29 cellular contexts compared by ENCODE assay signal in the genomic region with DNA sequence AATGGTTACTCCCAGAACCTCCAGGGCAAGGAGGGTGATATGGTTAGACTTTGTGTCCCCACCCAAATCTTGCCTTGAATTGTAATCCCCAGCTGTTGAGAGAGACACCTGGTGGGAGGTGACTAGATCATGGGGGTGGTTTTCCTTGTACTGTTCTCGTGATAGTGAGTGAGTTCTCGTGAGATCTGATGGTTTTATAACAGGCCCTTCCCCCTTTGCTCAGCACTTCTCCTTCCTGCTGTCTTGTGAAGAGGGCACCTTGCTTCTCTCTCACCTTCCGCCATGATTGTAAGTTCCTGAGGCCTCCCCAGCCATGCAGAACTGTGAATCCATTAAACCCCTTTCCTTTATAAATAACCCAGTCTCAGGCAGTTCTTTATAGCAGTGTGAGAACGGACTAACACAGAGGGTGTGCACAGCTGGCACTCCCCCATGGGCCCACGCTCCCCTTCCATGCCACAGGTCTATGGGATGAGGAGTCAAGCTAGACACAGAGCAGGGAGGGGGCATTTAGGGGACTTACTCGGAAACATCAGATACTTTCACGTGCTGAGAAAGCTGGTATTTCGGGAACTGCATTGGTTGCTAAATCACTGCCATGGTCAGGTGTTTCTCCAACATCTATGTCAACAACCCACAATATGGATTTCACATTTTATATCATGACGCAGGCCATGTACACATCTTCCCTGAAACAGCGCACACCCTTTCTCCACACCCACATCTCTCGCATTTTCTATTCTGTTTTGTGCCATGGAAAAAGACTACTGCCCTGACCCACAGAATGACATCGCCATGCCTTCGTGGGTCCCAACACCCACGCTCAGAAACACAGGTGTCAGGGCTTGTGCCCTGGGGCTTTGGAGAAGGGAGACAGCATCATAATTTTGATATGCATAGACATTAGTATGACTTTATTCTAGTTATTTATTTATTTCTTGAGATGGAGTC.
A peak's percentile ranks its signal among the peaks of the same experiment; 100 is the strongest.
DNase-seq lines count a peak whose midpoint lies in the region; ATAC-seq, FAIRE-seq and TF ChIP-seq lines count a peak whose summit lies in the region.
"Had no signal": no experiment of that assay in that cellular context is flagged by ENCODE, and none has a peak within 500 bp of the region (broad histone marks: within the 10 kb centered on the region; RNA-seq: fewer than 3 reads in every experiment).

No MANE protein-coding gene starts in this region.

- CTCF ChIA-PET in Caco-2 (lab: Charles Lee) = no interaction called here

- H3K36me3 Mint-ChIP-seq in Caco-2 (ENCODE audit: insufficient read depth, unreplicated experiment) = no peaks in the 10 kb centered on the region
- H3K36me3 Mint-ChIP-seq: CD8-positive, alpha-beta memory T cell; naive thymus-derived CD8-positive, alpha-beta T cell; WTC11 had no signal

- no peaks in the 10 kb centered on the region for H3K9me3 Mint-ChIP-seq in Caco-2 (ENCODE audit: unreplicated experiment)
- H3K9me3 Mint-ChIP-seq: CD8-positive, alpha-beta memory T cell had no signal

- H3K36me3 ChIP-seq in Caco-2 (ENCODE audit: control insufficient read depth, insufficient read depth, low read length) = no peaks in the 10 kb centered on the region
- H3K36me3 ChIP-seq in RWPE2 (ENCODE audit: low read depth) = no peaks in the 10 kb centered on the region
- no peaks in the 10 kb centered on the region for H3K36me3 ChIP-seq in mucosa of descending colon (ENCODE audit: low read depth)
- H3K36me3 ChIP-seq: brain microvascular endothelial cell, heart left ventricle, Peyer's patch, thoracic aorta had no signal

- no peaks in the 10 kb centered on the region for H3K27me3 ChIP-seq in Caco-2 (replicated peaks; ENCODE audit: control insufficient read depth, insufficient read depth, low read length)
- no peaks in the 10 kb centered on the region for H3K27me3 ChIP-seq in RWPE2 (ENCODE audit: insufficient read depth, poor library complexity, severe bottlenecking)
- H3K27me3 ChIP-seq: BE2C, brain microvascular endothelial cell, dorsolateral prefrontal cortex, esophagus squamous epithelium, heart left ventricle, Peyer's patch had no signal

- H3K27ac Mint-ChIP-seq in Caco-2 (ENCODE audit: unreplicated experiment) = no peak overlapping the region
- H3K27ac Mint-ChIP-seq: CD8-positive, alpha-beta memory T cell; WTC11 had no signal

- H3K4me3 ChIP-seq in Caco-2 (ENCODE audit: low read depth, low read length) (no peak overlapping the region), RWPE2 (ENCODE audit: severe bottlenecking) (no peak overlapping the region), mucosa of descending colon (no peak overlapping the region)
- H3K4me3 ChIP-seq: dorsolateral prefrontal cortex, esophagus squamous epithelium, heart left ventricle, Peyer's patch, thoracic aorta had no signal

- no peak for TF ChIP-seq POLR2A in GM12892 (IDR thresholded peaks at IDR 0.05; ENCODE audit: low read depth, low read length)

- peaks cover 6% of the 10 kb centered on the region for H3K4me1 ChIP-seq in Caco-2
- no peaks in the 10 kb centered on the region for H3K4me1 ChIP-seq in RWPE2 (ENCODE audit: insufficient read depth, poor library complexity, severe bottlenecking)
- no peaks in the 10 kb centered on the region for H3K4me1 ChIP-seq in mucosa of descending colon (ENCODE audit: low read depth)

- POLR2A ChIA-PET in Caco-2 (lab: Charles Lee) = no interaction called here

- H3K27me3 Mint-ChIP-seq in Caco-2 (ENCODE audit: insufficient read depth, unreplicated experiment) = no peaks in the 10 kb centered on the region
- H3K27me3 Mint-ChIP-seq: naive thymus-derived CD8-positive, alpha-beta T cell had no signal

- intact Hi-C loops in Caco-2 (cut with micrococcal nuclease; ENCODE audit: unreplicated experiment) = no loop called here
- intact Hi-C loops in mucosa of descending colon (cut with DNase I, micrococcal nuclease) = no loop called here

- H3K27ac ChIP-seq in RWPE2 (ENCODE audit: poor library complexity, severe bottlenecking) = no peak overlapping the region
- H3K27ac ChIP-seq: brain microvascular endothelial cell, dorsolateral prefrontal cortex, esophagus squamous epithelium, heart left ventricle, Peyer's patch, thoracic aorta had no signal

- H3K9me3 ChIP-seq in Caco-2 = peaks cover 5% of the 10 kb centered on the region
- H3K9me3 ChIP-seq in RWPE2 (ENCODE audit: severe bottlenecking) = no peaks in the 10 kb centered on the region
- H3K9me3 ChIP-seq in mucosa of descending colon = no peaks in the 10 kb centered on the region
- H3K9me3 ChIP-seq: BE2C, esophagus squamous epithelium, heart left ventricle, thoracic aorta had no signal

- TF ChIP-seq CTCF in Caco-2 (IDR thresholded peaks at IDR 0.05; ENCODE audit: insufficient read depth in 1 of 2, low read depth in 1 of 2, low read length in 1 of 2, severe bottlenecking in 1 of 2, unreplicated experiment in 1 of 2) (no peak), RWPE2 (IDR thresholded peaks at IDR 0.05; ENCODE audit: poor library complexity, severe bottlenecking) (no peak), mucosa of descending colon (IDR thresholded peaks at IDR 0.05) (no peak)

- H3K4me1 Mint-ChIP-seq in Caco-2 (ENCODE audit: low read depth, unreplicated experiment) = no peaks in the 10 kb centered on the region

- ATAC-seq in RWPE2 (ENCODE audit: low read depth) (no peak), mucosa of descending colon (no peak)
- ATAC-seq: naive thymus-derived CD8-positive, alpha-beta T cell; WTC11 had no signal

- peak; percentile 21 for DNase-seq in activated effector memory CD4-positive, alpha-beta T cell treated with anti-CD3 and anti-CD28 coated beads, Interleukin-2, amount 50 U/mL, for 16 hours
- no peak for DNase-seq in activated effector memory CD4-positive, alpha-beta T cell treated with Interleukin-2 at 50 U/mL for 16 hours
- peak; percentile 0 to 12 for DNase-seq in Caco-2
- DNase-seq in RWPE2 (ENCODE audit: low spot score) = peak; percentile 34
- peak in 2 of 3 donors; percentile 11 to 17 for DNase-seq in mucosa of descending colon
- no peak for DNase-seq in AG20443 (ENCODE audit: low spot score)
- no peak for DNase-seq in GM12892 (ENCODE audit: insufficient read length)
- DNase-seq: amniotic stem cell; brain microvascular endothelial cell; CD8-positive, alpha-beta memory T cell; esophagus squamous epithelium; foreskin melanocyte; IMR-90; islet precursor cell; MV-4-11; NCI-H1436 treated with DMSO at 0.1 percent for 48 hours; NCI-H345; stimulated activated naive CD4-positive, alpha-beta T cell treated with Interleukin-2 at 50 U/mL for 16 hours had no signal

- BruUV-seq in Caco-2 (replicated peaks; lab: Mats Ljungman, UMichigan) = no TSS peak

- no peak for FAIRE-seq in GM12892 (lab: Jason Lieb, UNC)
- FAIRE-seq: endometrium, GM19239, H1, urothelium cell line had no signal

- H3K4me3 Mint-ChIP-seq in Caco-2 (ENCODE audit: unreplicated experiment) = no peak overlapping the region
- H3K4me3 Mint-ChIP-seq: CD8-positive, alpha-beta memory T cell; naive thymus-derived CD8-positive, alpha-beta T cell; WTC11 had no signal

Comparison
In these comparisons a context has a peak if more than half of its experiments do, and no peak if none do; other contexts are left out.
1. DNase-seq: peak in activated effector memory CD4-positive, alpha-beta T cell treated with anti-CD3 and anti-CD28 coated beads, Interleukin-2, amount 50 U/mL, for 16 hours (single experiment), Caco-2 (2 of 2), RWPE2 (single experiment) and mucosa of descending colon (2 of 3); none in activated effector memory CD4-positive, alpha-beta T cell treated with Interleukin-2 at 50 U/mL for 16 hours (single experiment), AG20443 (single experiment) and GM12892 (single experiment).